17 cellular contexts compared by ENCODE assay signal in the genomic region with DNA sequence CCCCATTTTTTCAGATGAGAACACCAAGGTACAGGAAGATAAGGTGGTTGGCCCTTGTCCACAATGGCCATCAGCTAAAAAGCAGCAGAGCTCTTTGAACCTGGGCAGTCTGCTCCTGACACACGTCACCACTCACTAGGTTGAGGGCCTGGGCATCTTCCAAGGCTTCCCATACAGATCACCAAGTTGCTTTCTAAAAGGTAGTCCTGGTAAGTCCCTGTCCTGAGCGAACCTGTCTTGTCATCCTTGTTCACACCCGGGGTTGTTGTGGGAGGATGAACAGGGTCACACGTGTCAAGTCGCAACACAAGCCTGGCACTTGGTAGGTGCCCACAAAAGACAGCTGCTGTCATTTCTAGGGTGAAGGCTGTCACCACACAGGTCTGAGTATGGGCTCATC.
"Had no signal": no experiment of that assay in that cellular context is flagged by ENCODE, and none has a peak within 500 bp of the region (broad histone marks: within the 10 kb centered on the region; RNA-seq: fewer than 3 reads in every experiment).

No MANE protein-coding gene starts in this region.

- DNase-seq: IMR-90, Karpas-422, KG1, MG63, NCI-H1092, NCI-H2029, NCI-H2081 treated with DMSO at 0.1 percent for 48 hours, NCI-H2171, NCI-H226, NCI-H446, NCI-H524 treated with DMSO at 0.1 percent for 48 hours, NCI-H774, Right ventricle myocardium superior, RPMI8226, SIG-M5, SK-N-SH had no signal

- H3K9me3 ChIP-seq: MG63, SK-N-SH had no signal

- H3K36me3 ChIP-seq: MG63 had no signal

- H3K4me3 ChIP-seq: MG63 had no signal

- ATAC-seq: HepG2 had no signal
